ENCODE assay signal across 1 cellular context in the genomic region with DNA sequence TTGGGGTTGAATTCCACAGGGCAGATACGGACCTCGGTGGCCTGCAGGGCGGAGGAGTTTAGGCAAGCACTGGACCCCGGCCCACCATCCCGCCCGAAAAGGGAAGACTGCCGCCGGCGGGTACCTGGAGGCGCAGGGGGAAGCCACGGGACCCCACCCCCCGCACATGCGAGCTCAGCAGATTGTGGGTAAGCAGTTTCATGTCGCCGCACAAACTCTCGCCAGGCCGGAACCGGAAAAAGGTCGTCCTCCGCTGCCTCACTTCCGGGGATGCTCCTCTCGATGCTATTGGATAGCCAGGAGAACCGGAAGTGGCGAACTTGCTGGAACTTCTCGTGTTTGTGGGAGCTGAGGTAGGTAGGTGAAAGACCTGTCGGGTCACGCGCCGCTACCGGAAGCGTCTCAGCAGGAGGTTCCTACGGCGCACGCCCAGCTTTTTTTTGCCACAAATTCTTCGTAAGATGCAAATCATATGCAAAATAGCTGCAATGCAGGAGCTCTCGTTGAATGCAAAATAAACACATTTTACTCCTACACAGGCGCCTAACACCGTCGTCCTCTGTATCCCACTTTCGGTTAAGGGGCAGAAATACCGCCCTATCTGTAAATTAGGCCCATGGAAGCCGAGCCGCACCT.
A peak's percentile ranks its signal among the peaks of the same experiment; 100 is the strongest.
TF ChIP-seq lines count a peak whose summit lies in the region.

A gene (minus strand): TSS at position 235 of the 636 bp plus-strand sequence. CDS start 33 bp downstream, at position 202.

TF ChIP-seq in K562, 482 proteins besides CTCF, POLR2A, EP300 and RAD21 (continued from another document and continues in another):
- TF ChIP-seq, protein P1, sequence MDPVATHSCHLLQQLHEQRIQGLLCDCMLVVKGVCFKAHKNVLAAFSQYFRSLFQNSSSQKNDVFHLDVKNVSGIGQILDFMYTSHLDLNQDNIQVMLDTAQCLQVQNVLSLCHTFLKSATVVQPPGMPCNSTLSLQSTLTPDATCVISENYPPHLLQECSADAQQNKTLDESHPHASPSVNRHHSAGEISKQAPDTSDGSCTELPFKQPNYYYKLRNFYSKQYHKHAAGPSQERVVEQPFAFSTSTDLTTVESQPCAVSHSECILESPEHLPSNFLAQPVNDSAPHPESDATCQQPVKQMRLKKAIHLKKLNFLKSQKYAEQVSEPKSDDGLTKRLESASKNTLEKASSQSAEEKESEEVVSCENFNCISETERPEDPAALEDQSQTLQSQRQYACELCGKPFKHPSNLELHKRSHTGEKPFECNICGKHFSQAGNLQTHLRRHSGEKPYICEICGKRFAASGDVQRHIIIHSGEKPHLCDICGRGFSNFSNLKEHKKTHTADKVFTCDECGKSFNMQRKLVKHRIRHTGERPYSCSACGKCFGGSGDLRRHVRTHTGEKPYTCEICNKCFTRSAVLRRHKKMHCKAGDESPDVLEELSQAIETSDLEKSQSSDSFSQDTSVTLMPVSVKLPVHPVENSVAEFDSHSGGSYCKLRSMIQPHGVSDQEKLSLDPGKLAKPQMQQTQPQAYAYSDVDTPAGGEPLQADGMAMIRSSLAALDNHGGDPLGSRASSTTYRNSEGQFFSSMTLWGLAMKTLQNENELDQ (CRISPR knock-in tag; IDR thresholded peaks at IDR 0.05; ENCODE audit: borderline replicate concordance), result no peak
- no peak for TF ChIP-seq ZNF232 (CRISPR knock-in tag; IDR thresholded peaks at IDR 0.05)
- peak; percentile 50; the same call in 1 of the 2 replicates for TF ChIP-seq ZBED1 (IDR thresholded peaks at IDR 0.05)
- TF ChIP-seq, protein P2, sequence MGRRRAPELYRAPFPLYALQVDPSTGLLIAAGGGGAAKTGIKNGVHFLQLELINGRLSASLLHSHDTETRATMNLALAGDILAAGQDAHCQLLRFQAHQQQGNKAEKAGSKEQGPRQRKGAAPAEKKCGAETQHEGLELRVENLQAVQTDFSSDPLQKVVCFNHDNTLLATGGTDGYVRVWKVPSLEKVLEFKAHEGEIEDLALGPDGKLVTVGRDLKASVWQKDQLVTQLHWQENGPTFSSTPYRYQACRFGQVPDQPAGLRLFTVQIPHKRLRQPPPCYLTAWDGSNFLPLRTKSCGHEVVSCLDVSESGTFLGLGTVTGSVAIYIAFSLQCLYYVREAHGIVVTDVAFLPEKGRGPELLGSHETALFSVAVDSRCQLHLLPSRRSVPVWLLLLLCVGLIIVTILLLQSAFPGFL (CRISPR knock-in tag; IDR thresholded peaks at IDR 0.05), result 0 out of 2 replicates have a peak, but pooled peaks have one; percentile 83
- TF ChIP-seq, protein P3, sequence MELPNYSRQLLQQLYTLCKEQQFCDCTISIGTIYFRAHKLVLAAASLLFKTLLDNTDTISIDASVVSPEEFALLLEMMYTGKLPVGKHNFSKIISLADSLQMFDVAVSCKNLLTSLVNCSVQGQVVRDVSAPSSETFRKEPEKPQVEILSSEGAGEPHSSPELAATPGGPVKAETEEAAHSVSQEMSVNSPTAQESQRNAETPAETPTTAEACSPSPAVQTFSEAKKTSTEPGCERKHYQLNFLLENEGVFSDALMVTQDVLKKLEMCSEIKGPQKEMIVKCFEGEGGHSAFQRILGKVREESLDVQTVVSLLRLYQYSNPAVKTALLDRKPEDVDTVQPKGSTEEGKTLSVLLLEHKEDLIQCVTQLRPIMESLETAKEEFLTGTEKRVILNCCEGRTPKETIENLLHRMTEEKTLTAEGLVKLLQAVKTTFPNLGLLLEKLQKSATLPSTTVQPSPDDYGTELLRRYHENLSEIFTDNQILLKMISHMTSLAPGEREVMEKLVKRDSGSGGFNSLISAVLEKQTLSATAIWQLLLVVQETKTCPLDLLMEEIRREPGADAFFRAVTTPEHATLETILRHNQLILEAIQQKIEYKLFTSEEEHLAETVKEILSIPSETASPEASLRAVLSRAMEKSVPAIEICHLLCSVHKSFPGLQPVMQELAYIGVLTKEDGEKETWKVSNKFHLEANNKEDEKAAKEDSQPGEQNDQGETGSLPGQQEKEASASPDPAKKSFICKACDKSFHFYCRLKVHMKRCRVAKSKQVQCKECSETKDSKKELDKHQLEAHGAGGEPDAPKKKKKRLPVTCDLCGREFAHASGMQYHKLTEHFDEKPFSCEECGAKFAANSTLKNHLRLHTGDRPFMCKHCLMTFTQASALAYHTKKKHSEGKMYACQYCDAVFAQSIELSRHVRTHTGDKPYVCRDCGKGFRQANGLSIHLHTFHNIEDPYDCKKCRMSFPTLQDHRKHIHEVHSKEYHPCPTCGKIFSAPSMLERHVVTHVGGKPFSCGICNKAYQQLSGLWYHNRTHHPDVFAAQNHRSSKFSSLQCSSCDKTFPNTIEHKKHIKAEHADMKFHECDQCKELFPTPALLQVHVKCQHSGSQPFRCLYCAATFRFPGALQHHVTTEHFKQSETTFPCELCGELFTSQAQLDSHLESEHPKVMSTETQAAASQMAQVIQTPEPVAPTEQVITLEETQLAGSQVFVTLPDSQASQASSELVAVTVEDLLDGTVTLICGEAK (IDR thresholded peaks at IDR 0.05), result peak; percentile 99
- TF ChIP-seq, protein P3 (CRISPR knock-in tag; IDR thresholded peaks at IDR 0.05), result no peak
- TF ChIP-seq ATF1 (CRISPR knock-in tag; IDR thresholded peaks at IDR 0.05), result no peak
- TF ChIP-seq ATF1 (tag; IDR thresholded peaks at IDR 0.05), result peak; percentile 91
- TF ChIP-seq, protein P4, sequence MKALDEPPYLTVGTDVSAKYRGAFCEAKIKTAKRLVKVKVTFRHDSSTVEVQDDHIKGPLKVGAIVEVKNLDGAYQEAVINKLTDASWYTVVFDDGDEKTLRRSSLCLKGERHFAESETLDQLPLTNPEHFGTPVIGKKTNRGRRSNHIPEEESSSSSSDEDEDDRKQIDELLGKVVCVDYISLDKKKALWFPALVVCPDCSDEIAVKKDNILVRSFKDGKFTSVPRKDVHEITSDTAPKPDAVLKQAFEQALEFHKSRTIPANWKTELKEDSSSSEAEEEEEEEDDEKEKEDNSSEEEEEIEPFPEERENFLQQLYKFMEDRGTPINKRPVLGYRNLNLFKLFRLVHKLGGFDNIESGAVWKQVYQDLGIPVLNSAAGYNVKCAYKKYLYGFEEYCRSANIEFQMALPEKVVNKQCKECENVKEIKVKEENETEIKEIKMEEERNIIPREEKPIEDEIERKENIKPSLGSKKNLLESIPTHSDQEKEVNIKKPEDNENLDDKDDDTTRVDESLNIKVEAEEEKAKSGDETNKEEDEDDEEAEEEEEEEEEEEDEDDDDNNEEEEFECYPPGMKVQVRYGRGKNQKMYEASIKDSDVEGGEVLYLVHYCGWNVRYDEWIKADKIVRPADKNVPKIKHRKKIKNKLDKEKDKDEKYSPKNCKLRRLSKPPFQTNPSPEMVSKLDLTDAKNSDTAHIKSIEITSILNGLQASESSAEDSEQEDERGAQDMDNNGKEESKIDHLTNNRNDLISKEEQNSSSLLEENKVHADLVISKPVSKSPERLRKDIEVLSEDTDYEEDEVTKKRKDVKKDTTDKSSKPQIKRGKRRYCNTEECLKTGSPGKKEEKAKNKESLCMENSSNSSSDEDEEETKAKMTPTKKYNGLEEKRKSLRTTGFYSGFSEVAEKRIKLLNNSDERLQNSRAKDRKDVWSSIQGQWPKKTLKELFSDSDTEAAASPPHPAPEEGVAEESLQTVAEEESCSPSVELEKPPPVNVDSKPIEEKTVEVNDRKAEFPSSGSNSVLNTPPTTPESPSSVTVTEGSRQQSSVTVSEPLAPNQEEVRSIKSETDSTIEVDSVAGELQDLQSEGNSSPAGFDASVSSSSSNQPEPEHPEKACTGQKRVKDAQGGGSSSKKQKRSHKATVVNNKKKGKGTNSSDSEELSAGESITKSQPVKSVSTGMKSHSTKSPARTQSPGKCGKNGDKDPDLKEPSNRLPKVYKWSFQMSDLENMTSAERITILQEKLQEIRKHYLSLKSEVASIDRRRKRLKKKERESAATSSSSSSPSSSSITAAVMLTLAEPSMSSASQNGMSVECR (CRISPR knock-in tag; IDR thresholded peaks at IDR 0.05), result peak; percentile 87; the same call in 1 of the 2 replicates
- TF ChIP-seq ZBTB7A (IDR thresholded peaks at IDR 0.05; ENCODE audit: borderline replicate concordance, control insufficient read depth, low read depth, low read length), result peak; percentile 65; the same call in 1 of the 2 replicates
- TF ChIP-seq, protein P5, sequence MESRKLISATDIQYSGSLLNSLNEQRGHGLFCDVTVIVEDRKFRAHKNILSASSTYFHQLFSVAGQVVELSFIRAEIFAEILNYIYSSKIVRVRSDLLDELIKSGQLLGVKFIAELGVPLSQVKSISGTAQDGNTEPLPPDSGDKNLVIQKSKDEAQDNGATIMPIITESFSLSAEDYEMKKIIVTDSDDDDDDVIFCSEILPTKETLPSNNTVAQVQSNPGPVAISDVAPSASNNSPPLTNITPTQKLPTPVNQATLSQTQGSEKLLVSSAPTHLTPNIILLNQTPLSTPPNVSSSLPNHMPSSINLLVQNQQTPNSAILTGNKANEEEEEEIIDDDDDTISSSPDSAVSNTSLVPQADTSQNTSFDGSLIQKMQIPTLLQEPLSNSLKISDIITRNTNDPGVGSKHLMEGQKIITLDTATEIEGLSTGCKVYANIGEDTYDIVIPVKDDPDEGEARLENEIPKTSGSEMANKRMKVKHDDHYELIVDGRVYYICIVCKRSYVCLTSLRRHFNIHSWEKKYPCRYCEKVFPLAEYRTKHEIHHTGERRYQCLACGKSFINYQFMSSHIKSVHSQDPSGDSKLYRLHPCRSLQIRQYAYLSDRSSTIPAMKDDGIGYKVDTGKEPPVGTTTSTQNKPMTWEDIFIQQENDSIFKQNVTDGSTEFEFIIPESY (CRISPR knock-in tag; IDR thresholded peaks at IDR 0.05), result peak; percentile 50; the same call in 1 of the 2 replicates
- 0 out of 2 replicates have a peak, but pooled peaks have one; percentile 10 for TF ChIP-seq SMAD4 (CRISPR knock-in tag; conservative IDR thresholded peaks at IDR 0.05)
- TF ChIP-seq, protein P6, sequence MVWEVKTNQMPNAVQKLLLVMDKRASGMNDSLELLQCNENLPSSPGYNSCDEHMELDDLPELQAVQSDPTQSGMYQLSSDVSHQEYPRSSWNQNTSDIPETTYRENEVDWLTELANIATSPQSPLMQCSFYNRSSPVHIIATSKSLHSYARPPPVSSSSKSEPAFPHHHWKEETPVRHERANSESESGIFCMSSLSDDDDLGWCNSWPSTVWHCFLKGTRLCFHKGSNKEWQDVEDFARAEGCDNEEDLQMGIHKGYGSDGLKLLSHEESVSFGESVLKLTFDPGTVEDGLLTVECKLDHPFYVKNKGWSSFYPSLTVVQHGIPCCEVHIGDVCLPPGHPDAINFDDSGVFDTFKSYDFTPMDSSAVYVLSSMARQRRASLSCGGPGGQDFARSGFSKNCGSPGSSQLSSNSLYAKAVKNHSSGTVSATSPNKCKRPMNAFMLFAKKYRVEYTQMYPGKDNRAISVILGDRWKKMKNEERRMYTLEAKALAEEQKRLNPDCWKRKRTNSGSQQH (CRISPR knock-in tag; IDR thresholded peaks at IDR 0.05), result no peak
- no peak for TF ChIP-seq LARP7 (IDR thresholded peaks at IDR 0.05)
- TF ChIP-seq GABPA (tag; conservative IDR thresholded peaks at IDR 0.05; ENCODE audit: low read depth), result peak; percentile 99
- no peak for TF ChIP-seq ZNF695 (CRISPR knock-in tag; IDR thresholded peaks at IDR 0.05)
- TF ChIP-seq MBD2 (IDR thresholded peaks at IDR 0.05; ENCODE audit: borderline replicate concordance, low read depth), result peak; percentile 63; the same call in 1 of the 2 replicates
- TF ChIP-seq NFIC (IDR thresholded peaks at IDR 0.05), result peak; percentile 71; the same call in 1 of the 2 replicates
- peak; percentile 40; the same call in 1 of the 2 replicates for TF ChIP-seq ESRRA (IDR thresholded peaks at IDR 0.05; ENCODE audit: borderline replicate concordance, low read depth)
- peak; percentile 71 for TF ChIP-seq MAFK (IDR thresholded peaks at IDR 0.05; ENCODE audit: low read length)
- TF ChIP-seq LCOR (CRISPR knock-in tag; IDR thresholded peaks at IDR 0.05), result peak; percentile 84
- peak; percentile 52; the same call in 1 of the 2 replicates for TF ChIP-seq ZNF143 (CRISPR knock-in tag; IDR thresholded peaks at IDR 0.05)
- TF ChIP-seq, protein P7, sequence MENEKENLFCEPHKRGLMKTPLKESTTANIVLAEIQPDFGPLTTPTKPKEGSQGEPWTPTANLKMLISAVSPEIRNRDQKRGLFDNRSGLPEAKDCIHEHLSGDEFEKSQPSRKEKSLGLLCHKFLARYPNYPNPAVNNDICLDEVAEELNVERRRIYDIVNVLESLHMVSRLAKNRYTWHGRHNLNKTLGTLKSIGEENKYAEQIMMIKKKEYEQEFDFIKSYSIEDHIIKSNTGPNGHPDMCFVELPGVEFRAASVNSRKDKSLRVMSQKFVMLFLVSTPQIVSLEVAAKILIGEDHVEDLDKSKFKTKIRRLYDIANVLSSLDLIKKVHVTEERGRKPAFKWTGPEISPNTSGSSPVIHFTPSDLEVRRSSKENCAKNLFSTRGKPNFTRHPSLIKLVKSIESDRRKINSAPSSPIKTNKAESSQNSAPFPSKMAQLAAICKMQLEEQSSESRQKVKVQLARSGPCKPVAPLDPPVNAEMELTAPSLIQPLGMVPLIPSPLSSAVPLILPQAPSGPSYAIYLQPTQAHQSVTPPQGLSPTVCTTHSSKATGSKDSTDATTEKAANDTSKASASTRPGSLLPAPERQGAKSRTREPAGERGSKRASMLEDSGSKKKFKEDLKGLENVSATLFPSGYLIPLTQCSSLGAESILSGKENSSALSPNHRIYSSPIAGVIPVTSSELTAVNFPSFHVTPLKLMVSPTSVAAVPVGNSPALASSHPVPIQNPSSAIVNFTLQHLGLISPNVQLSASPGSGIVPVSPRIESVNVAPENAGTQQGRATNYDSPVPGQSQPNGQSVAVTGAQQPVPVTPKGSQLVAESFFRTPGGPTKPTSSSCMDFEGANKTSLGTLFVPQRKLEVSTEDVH (IDR thresholded peaks at IDR 0.05; ENCODE audit: low read depth, partially characterized antibody), result peak; percentile 90
- peak in 1 of 2 experiments; percentile 86; a peak in 2 of 4 replicates for TF ChIP-seq KDM4B (IDR thresholded peaks at IDR 0.05; ENCODE audit: borderline replicate concordance in 2 of 2, low read depth in 1 of 2)
